Comparison of ENCODE assay signal across 8 cellular contexts in the genomic region with DNA sequence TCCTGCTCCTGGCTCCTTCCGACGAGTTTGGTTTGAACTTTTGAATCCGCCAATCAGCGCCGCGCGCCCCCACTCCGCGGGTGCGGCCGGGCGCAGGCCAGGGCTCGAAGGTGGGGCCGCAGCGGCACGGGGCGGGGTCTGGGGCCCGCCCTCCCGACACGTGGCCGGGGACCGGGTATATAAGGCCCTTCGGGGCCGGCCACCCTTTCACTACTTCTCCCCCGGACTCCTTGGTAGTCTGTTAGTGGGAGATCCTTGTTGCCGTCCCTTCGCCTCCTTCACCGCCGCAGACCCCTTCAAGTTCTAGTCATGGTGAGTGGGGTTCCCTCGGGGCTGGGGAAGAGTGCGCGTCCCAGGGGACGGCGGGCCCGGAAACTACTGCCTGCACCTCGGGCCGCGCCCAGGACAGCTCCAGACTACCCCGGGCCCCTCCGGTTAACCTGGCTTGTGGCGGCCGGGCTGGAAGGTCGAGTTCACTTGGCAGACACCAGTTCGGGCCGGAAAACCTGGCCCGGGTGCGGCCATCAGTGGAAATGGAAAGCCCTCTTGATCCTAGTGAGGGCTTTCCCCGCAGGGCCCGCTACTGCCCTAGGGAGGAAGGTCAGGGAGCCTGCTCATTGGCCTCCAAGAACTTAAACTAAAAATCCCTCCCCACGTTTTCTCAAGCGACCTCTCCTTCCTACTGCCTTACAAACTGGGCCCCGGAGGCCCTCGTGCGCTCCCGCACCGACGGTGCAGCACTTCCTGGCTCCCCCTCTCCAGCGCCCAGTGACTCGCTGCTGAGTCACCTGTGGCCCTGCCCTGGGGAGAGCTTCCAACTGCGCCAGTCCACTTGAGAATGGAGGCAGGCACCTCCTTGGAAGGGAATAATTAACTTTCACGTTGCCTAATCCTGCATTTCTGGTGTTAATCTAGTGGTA. TPM values are rescaled to one million over a fixed set of nuclear protein-coding genes. Genes with fewer than 3 reads are reported as not detected.
A peak's percentile ranks its signal among the peaks of the same experiment; 100 is the strongest.
DNase-seq lines count a peak whose midpoint lies in the region; ATAC-seq, FAIRE-seq and TF ChIP-seq lines count a peak whose summit lies in the region.

TUBA1C (plus strand) TSS at position 210 of the 920 bp plus-strand sequence; CDS start at position 310, 100 bp downstream.

- H3K9me3 Mint-ChIP-seq in T-helper 1 cell treated with Interleukin-12 subunit alpha and Interleukin-12 subunit beta and Interleukin-4 antibody, amounts not matched to agents 30 μg/mL and 1 μg/mL, for 36 hours: no peaks in the 10 kb centered on the region

- ATAC-seq in HG02840 (IDR thresholded peaks at IDR 0.05; ENCODE audit: low FRiP score, unreplicated experiment): peak; percentile 81

- no peaks in the 10 kb centered on the region for H3K27me3 Mint-ChIP-seq in T-helper 1 cell treated with Interleukin-12 subunit alpha and Interleukin-12 subunit beta and Interleukin-4 antibody, amounts not matched to agents 30 μg/mL and 1 μg/mL, for 36 hours (ENCODE audit: low read depth)

- peak within 1 kb of the TSS; percentile 94 for H3K27ac Mint-ChIP-seq in T-helper 1 cell treated with Interleukin-12 subunit alpha and Interleukin-12 subunit beta and Interleukin-4 antibody, amounts not matched to agents 30 μg/mL and 1 μg/mL, for 36 hours

- DNase-seq in GM12892 (ENCODE audit: insufficient read length): peak; percentile 97
- DNase-seq in NCI-H1436 treated with DMSO at 0.1 percent for 48 hours (lab: John Stamatoyannopoulos, UW): peak; percentile 62
- DNase-seq in amygdala (lab: John Stamatoyannopoulos, UW): peak in 45 of 56 donors; percentile 4 to 71 (median 35)
- peak; percentile 95 for DNase-seq in right atrium auricular region (ENCODE audit: low spot score)
- peak; percentile 86 for DNase-seq in pulmonary artery endothelial cell (ENCODE audit: low read depth, low spot score)
- DNase-seq in urothelium cell line (ENCODE audit: low spot score): peak; percentile 99

- H3K36me3 Mint-ChIP-seq in T-helper 1 cell treated with Interleukin-12 subunit alpha and Interleukin-12 subunit beta and Interleukin-4 antibody, amounts not matched to agents 30 μg/mL and 1 μg/mL, for 36 hours (ENCODE audit: low read depth): peaks cover 21% of the 10 kb centered on the region

- H3K4me1 ChIP-seq in right atrium auricular region: peaks cover 0 to 43% of the 10 kb centered on the region in 2 donors

- no peaks in the 10 kb centered on the region for H3K27me3 ChIP-seq in right atrium auricular region

- H3K4me3 ChIP-seq in right atrium auricular region: peak within 1 kb of the TSS; percentile 63 to 88

- peak; percentile 100 for TF ChIP-seq POLR2A in GM12892 (IDR thresholded peaks at IDR 0.05; ENCODE audit: low read depth, low read length)

- H3K9me3 ChIP-seq in right atrium auricular region: no peaks in the 10 kb centered on the region

- H3K27ac ChIP-seq in right atrium auricular region: peak within 1 kb of the TSS; percentile 92 to 95

- H3K36me3 ChIP-seq in right atrium auricular region: peaks cover 8% of the 10 kb centered on the region

- H3K4me3 Mint-ChIP-seq in T-helper 1 cell treated with Interleukin-12 subunit alpha and Interleukin-12 subunit beta and Interleukin-4 antibody, amounts not matched to agents 30 μg/mL and 1 μg/mL, for 36 hours: peak within 1 kb of the TSS; percentile 92

- FAIRE-seq in GM12892 (lab: Jason Lieb, UNC) (peak; percentile 89), urothelium cell line (lab: Jason Lieb, UNC) (peak; percentile 27)

- peaks cover 30% of the 10 kb centered on the region for H3K4me1 Mint-ChIP-seq in T-helper 1 cell treated with Interleukin-12 subunit alpha and Interleukin-12 subunit beta and Interleukin-4 antibody, amounts not matched to agents 30 μg/mL and 1 μg/mL, for 36 hours (ENCODE audit: low read depth)

- no peak for TF ChIP-seq CTCF in right atrium auricular region (IDR thresholded peaks at IDR 0.05)

RNA-seq across cellular contexts. Expression of gene TUBA1C, which starts in this region (rescaled TPM):
- polyA plus RNA-seq in GM12892 (2012; ENCODE audit: missing spikeins): 182 TPM
- total RNA-seq in right atrium auricular region (100 to 1,000 TPM in 1 of 2 donors, 10 to 100 TPM in 1; 64.4 to 145 TPM), pulmonary artery endothelial cell (419 and 740 TPM in 2 replicates)

Comparison
In these comparisons a context has a peak if more than half of its experiments do, and no peak if none do; other contexts are left out.
1. Peak in every context shown above with its lines: DNase-seq, ATAC-seq, H3K4me3 ChIP-seq and H3K27ac ChIP-seq.
2. DNase-seq: peak in every context shown above with its lines; median percentile 99 in urothelium cell line; 97 in GM12892; 95 in right atrium auricular region; 86 in pulmonary artery endothelial cell; 62 in NCI-H1436 treated with DMSO at 0.1 percent for 48 hours; 35 in amygdala.